8 cellular contexts compared by ENCODE assay signal in the genomic region with DNA sequence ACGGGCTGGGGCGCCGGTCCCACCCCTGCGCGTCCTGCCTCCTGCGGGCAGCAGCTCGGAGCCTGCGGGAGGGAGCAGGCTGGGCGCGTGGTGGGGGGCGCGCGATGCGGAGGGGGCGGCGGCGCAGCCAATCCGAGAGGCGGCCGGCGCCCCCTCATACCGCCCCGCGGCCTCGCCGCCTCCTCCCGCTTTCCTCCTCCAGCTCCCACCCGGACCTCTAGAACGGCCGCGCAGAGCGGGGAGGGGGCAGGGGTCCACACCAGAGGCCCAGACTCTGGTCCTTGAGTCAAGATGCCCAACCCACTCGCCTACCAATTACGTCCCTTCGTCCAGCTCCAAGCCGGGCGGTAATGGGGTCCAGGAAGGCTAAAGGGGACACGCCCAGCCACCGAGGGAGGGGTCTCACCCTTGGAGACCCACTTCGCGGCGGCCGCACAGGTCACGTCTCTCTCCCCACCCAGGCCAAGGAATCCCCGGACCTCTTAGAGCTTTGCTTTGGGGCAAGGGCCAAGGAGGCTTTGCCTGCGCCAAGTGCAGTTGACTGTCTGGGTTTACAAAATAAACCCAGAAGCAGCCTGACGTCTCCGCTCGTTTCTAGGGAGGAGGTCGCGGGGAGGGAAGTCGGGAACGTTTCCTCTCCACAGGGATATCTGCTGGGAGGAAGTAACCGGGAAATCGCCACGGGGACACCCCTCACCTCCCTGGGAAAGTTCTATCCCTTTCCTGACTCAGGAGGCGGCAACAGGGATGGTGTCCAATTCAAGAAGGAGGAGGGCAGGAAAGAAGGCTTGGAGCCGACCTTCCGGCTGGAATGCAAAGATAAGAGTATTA. TPM values are rescaled to one million over a fixed set of nuclear protein-coding genes. Genes with fewer than 3 reads are reported as not detected.
A peak's percentile ranks its signal among the peaks of the same experiment; 100 is the strongest.
DNase-seq lines count a peak whose midpoint lies in the region; ATAC-seq and TF ChIP-seq lines count a peak whose summit lies in the region.

A gene with protein sequence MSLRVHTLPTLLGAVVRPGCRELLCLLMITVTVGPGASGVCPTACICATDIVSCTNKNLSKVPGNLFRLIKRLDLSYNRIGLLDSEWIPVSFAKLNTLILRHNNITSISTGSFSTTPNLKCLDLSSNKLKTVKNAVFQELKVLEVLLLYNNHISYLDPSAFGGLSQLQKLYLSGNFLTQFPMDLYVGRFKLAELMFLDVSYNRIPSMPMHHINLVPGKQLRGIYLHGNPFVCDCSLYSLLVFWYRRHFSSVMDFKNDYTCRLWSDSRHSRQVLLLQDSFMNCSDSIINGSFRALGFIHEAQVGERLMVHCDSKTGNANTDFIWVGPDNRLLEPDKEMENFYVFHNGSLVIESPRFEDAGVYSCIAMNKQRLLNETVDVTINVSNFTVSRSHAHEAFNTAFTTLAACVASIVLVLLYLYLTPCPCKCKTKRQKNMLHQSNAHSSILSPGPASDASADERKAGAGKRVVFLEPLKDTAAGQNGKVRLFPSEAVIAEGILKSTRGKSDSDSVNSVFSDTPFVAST (minus strand): TSS at position 66 of the 831 bp plus-strand sequence. CDS start 957 bp downstream, outside the sequence.

- H3K4me1 ChIP-seq in DND-41 (ENCODE audit: insufficient read depth, low read length) = peaks cover 13% of the 10 kb centered on the region
- peaks cover 9% of the 10 kb centered on the region; the same call in 1 of the 2 replicates for H3K4me1 ChIP-seq in HEK293 (ENCODE audit: control insufficient read depth, insufficient read depth, low read length)
- H3K4me1 ChIP-seq in PC-3 (ENCODE audit: insufficient read depth, low read length) = peaks cover 71% of the 10 kb centered on the region
- peaks cover 0 to 5% of the 10 kb centered on the region in 2 donors for H3K4me1 ChIP-seq in neuronal stem cell (ENCODE audit: control insufficient read depth in 2 of 2, insufficient read depth in 1 of 2, low read depth in 1 of 2, low read length in 2 of 2)
- no peaks in the 10 kb centered on the region for H3K4me1 ChIP-seq in urinary bladder (ENCODE audit: insufficient read depth)

- no peak within 1 kb of the TSS for H2AK5ac ChIP-seq in neuronal stem cell (ENCODE audit: low read depth, low read length)

- H3K18ac ChIP-seq in neuronal stem cell (ENCODE audit: low read length) = peak within 1 kb of the TSS; percentile 90

- H3K23ac ChIP-seq in neuronal stem cell (ENCODE audit: low read depth, low read length, poor library complexity) = peak within 1 kb of the TSS; percentile 77

- H3K36me3 ChIP-seq in DND-41 (ENCODE audit: insufficient read depth, low read length) (no peaks in the 10 kb centered on the region), HEK293 (ENCODE audit: control insufficient read depth in 2 of 2, insufficient read depth in 1 of 2, low read length in 2 of 2) (no peaks in the 10 kb centered on the region), PC-3 (ENCODE audit: low read depth, low read length) (no peaks in the 10 kb centered on the region), neuronal stem cell (replicated peaks in 1 of 2; ENCODE audit: control insufficient read depth in 2 of 2, insufficient read depth in 2 of 2, low read length in 2 of 2) (no peaks in the 10 kb centered on the region), urinary bladder (ENCODE audit: insufficient read depth) (no peaks in the 10 kb centered on the region)

- no peak within 1 kb of the TSS for H4K91ac ChIP-seq in neuronal stem cell (ENCODE audit: low read depth, low read length, poor library complexity)

- no CpG with 5 or more reads among the region's 59 CpGs for WGBS in neuronal stem cell (ENCODE audit: extremely low coverage in 2 of 2, insufficient read length in 2 of 2, insufficient replicate concordance in 1 of 2), 2 donors
- under 1% methylated on average over 59 of the region's 59 CpGs for WGBS in urinary bladder

- peak within 1 kb of the TSS; percentile 67 for H2AFZ ChIP-seq in DND-41 (ENCODE audit: low read depth, low read length)
- peak within 1 kb of the TSS; percentile 83 for H2AFZ ChIP-seq in PC-3 (ENCODE audit: low read length)
- H2AFZ ChIP-seq in neuronal stem cell (ENCODE audit: low read length) = peak within 1 kb of the TSS; percentile 85

- CTCF ChIA-PET in HEK293 (lab: Yijun Ruan, JAX) = interaction anchor here (0.6 to 3.0 kb wide), 6 partner anchors 10 to 1034 kb away, joined by 3 to 10 read pairs (median 4); no protein-coding TSS in a partner anchor
- CTCF ChIA-PET in PC-3 (lab: Charles Lee) = interaction anchor here (0.6 kb wide), 2 partner anchors 105 to 174 kb away, joined by 3 to 4 read pairs; no protein-coding TSS in a partner anchor

- H3K27me3 ChIP-seq in DND-41 (ENCODE audit: insufficient read depth, low read length, poor library complexity) (peaks cover 35% of the 10 kb centered on the region), PC-3 (ENCODE audit: low read length) (no peaks in the 10 kb centered on the region), neuronal stem cell (ENCODE audit: control insufficient read depth in 3 of 3, insufficient read depth in 3 of 3, low read depth in 1 of 3, low read length in 3 of 3) (peaks cover 0 to 63% (median 19%) of the 10 kb centered on the region in 3 experiments)

- intact Hi-C loops in PC-3 (cut with micrococcal nuclease) = loop anchor here (2.0 to 5.0 kb wide), 8 partner anchors 17 to 227 kb away; no protein-coding TSS in a partner anchor

- H3K79me2 ChIP-seq in DND-41 (ENCODE audit: insufficient read depth, low read length) (no peaks in the 10 kb centered on the region), PC-3 (ENCODE audit: low read length) (peaks cover 59% of the 10 kb centered on the region)

- POLR2A ChIA-PET in HEK293 (lab: Yijun Ruan, JAX) = interaction anchor here (0.5 to 1.4 kb wide), 6 partner anchors 9 to 249 kb away, joined by 3 read pairs; no protein-coding TSS in a partner anchor
- POLR2A ChIA-PET in PC-3 (lab: Charles Lee; ENCODE audit: unreplicated experiment) = interaction anchor here (0.6 to 1.1 kb wide), 4 partner anchors 15 to 198 kb away, joined by 3 to 10 read pairs (median 5); no protein-coding TSS in a partner anchor

- TF ChIP-seq CTCF in DND-41 (IDR thresholded peaks at IDR 0.05; ENCODE audit: borderline replicate concordance, extremely low read depth, low read length, poor library complexity, severe bottlenecking) = no peak
- TF ChIP-seq CTCF in HEK293 (tag by site-specific recombination; IDR thresholded peaks at IDR 0.05) = no peak
- no peak for TF ChIP-seq CTCF in PC-3 (conservative IDR thresholded peaks at IDR 0.05; ENCODE audit: low read depth, low read length)

- H3K27ac ChIP-seq in DND-41 (ENCODE audit: low read length) (no peak within 1 kb of the TSS; the same call in 1 of the 2 replicates), HEK293 (ENCODE audit: extremely low read depth, low read depth, low read length) (peak within 1 kb of the TSS; percentile 61; the same call in 1 of the 2 replicates), PC-3 (ENCODE audit: low read length) (peak within 1 kb of the TSS; percentile 85), neuronal stem cell (replicated peaks; ENCODE audit: low read length) (no peak within 1 kb of the TSS), urinary bladder (ENCODE audit: low read depth) (peak within 1 kb of the TSS; percentile 88)

- peak within 1 kb of the TSS; percentile 26 for H4K8ac ChIP-seq in neuronal stem cell (ENCODE audit: low read depth, low read length)

- DNase-seq in DND-41 (no peak), PC-3 (peak; percentile 87), activated gamma-delta T cell treated with Interleukin-2 at 50 U/mL for 16 hours (peak; percentile 19), glomerular endothelial cell (ENCODE audit: extremely low read depth, low read depth, low spot score) (no peak), neuronal stem cell (ENCODE audit: low spot score) (peak; percentile 46), NCI-H2107 (lab: John Stamatoyannopoulos, UW) (no peak)

- peak within 1 kb of the TSS; percentile 62 for H2BK15ac ChIP-seq in neuronal stem cell (ENCODE audit: low read length)

- no peaks in the 10 kb centered on the region for H3K79me1 ChIP-seq in neuronal stem cell (ENCODE audit: low read depth, low read length)

- H3K9me3 ChIP-seq in DND-41 (ENCODE audit: insufficient read depth, low read length, severe bottlenecking) (no peaks in the 10 kb centered on the region), HEK293 (ENCODE audit: control insufficient read depth, insufficient read depth, low read depth, low read length) (no peaks in the 10 kb centered on the region), PC-3 (ENCODE audit: low read length) (no peaks in the 10 kb centered on the region), neuronal stem cell (replicated peaks in 1 of 2; ENCODE audit: control insufficient read depth in 2 of 2, insufficient read depth in 1 of 2, low read depth in 1 of 2, low read length in 2 of 2) (no peaks in the 10 kb centered on the region)

- no peak within 1 kb of the TSS for H3K14ac ChIP-seq in neuronal stem cell (ENCODE audit: low read length)

- H3K9me2 ChIP-seq in PC-3 (replicated peaks; ENCODE audit: low read length) = no peaks in the 10 kb centered on the region

- H3K4me2 ChIP-seq in DND-41 (ENCODE audit: insufficient read depth, low read length) (peak within 1 kb of the TSS; percentile 70), PC-3 (ENCODE audit: low read length) (peak within 1 kb of the TSS; percentile 94), neuronal stem cell (ENCODE audit: insufficient read depth, low read length, poor library complexity, severe bottlenecking) (peak within 1 kb of the TSS; percentile 96)

- BruUV-seq in PC-3 (replicated peaks; lab: Mats Ljungman, UMichigan) = no TSS peak

- peaks cover 10% of the 10 kb centered on the region for H3F3A ChIP-seq in PC-3 (ENCODE audit: low read length, unreplicated experiment)

- H3K9ac ChIP-seq in DND-41 (ENCODE audit: low read depth, low read length) (peak within 1 kb of the TSS; percentile 47), PC-3 (ENCODE audit: low read length) (peak within 1 kb of the TSS; percentile 75), neuronal stem cell (ENCODE audit: low read depth, low read length, poor library complexity) (peak within 1 kb of the TSS; percentile 64)

- H2BK120ac ChIP-seq in neuronal stem cell (ENCODE audit: low read depth, low read length) = peak within 1 kb of the TSS; percentile 75

- H3K4ac ChIP-seq in neuronal stem cell (ENCODE audit: low read length) = no peak within 1 kb of the TSS

- no peaks in the 10 kb centered on the region for H4K20me1 ChIP-seq in DND-41 (ENCODE audit: insufficient read depth, low read length)
- H4K20me1 ChIP-seq in PC-3 (ENCODE audit: low read length) = peaks cover 7% of the 10 kb centered on the region; the same call in 1 of the 2 replicates

- H2BK12ac ChIP-seq in neuronal stem cell (ENCODE audit: low read length) = no peak within 1 kb of the TSS

- no peak within 1 kb of the TSS for H2BK5ac ChIP-seq in neuronal stem cell (ENCODE audit: low read length)

- H3K4me3 ChIP-seq in DND-41 (ENCODE audit: low read depth in 1 of 2, low read length in 2 of 2) (peak within 1 kb of the TSS; percentile 11 to 56; a peak in 3 of 4 replicates), HEK293 (ENCODE audit: low read depth, low read length) (peak within 1 kb of the TSS; percentile 51), PC-3 (ENCODE audit: low read length) (peak within 1 kb of the TSS; percentile 82), neuronal stem cell (ENCODE audit: low read length in 2 of 2) (peak within 1 kb of the TSS; percentile 35 to 89), urinary bladder (ENCODE audit: low read depth, low read length) (peak within 1 kb of the TSS; percentile 83)

- ATAC-seq in DND-41 (ENCODE audit: insufficient read depth, low read depth) = no peak
- ATAC-seq in PC-3 = peak; percentile 44

RNA-seq across cellular contexts. Expression of the gene that starts here (rescaled TPM):
- total RNA-seq in PC-3 (2014; rRNA removed) (19.3 and 22.2 TPM in 2 replicates), glomerular endothelial cell (35.3 and 40.9 TPM in 2 replicates), urinary bladder (21.6 TPM)
- 2.4 TPM for polyA plus RNA-seq in neuronal stem cell (2013, experiment 1 of 2)
- polyA plus RNA-seq in neuronal stem cell (2013, experiment 2 of 2) = 2.3 TPM
- polyA plus RNA-seq in urinary bladder = 17.9 TPM

Comparison
In these comparisons a context has a peak if more than half of its experiments do, and no peak if none do; other contexts are left out.
1. DNase-seq: peak in PC-3 (single experiment), activated gamma-delta T cell treated with Interleukin-2 at 50 U/mL for 16 hours (single experiment) and neuronal stem cell (single experiment); none in DND-41 (single experiment), glomerular endothelial cell (single experiment) and NCI-H2107 (single experiment).
2. H3K27ac ChIP-seq: peak in HEK293 (single experiment), PC-3 (single experiment) and urinary bladder (single experiment); none in DND-41 (single experiment) and neuronal stem cell (single experiment).
3. Peak in every context shown above with its lines, with median percentiles within 50 percentile points of each other: H2AFZ ChIP-seq, H3K4me2 ChIP-seq, H3K4me3 ChIP-seq and H3K9ac ChIP-seq.